In genomic region chr5:1737790-1738405, GRCh38 we compare ENCODE assay signal across 8 cellular contexts.
A peak's percentile ranks its signal among the peaks of the same experiment; 100 is the strongest.
DNase-seq lines count a peak whose midpoint lies in the region; ATAC-seq and TF ChIP-seq lines count a peak whose summit lies in the region.

No MANE protein-coding gene starts in this region.

- H3K36me3 Mint-ChIP-seq in Calu3 (ENCODE audit: insufficient read depth, unreplicated experiment): no peaks in the 10 kb centered on the region

- TF ChIP-seq CTCF in Calu3 (IDR thresholded peaks at IDR 0.05; ENCODE audit: unreplicated experiment): peak; percentile 48

- H3K27ac Mint-ChIP-seq in Calu3 (ENCODE audit: unreplicated experiment): no peak overlapping the region

- CTCF ChIA-PET in Calu3 (lab: Charles Lee): no interaction called here

- H3K27me3 Mint-ChIP-seq in Calu3 (ENCODE audit: unreplicated experiment): peaks cover 65% of the 10 kb centered on the region

- peak; percentile 41 for DNase-seq in Calu3
- peak; percentile 12 for DNase-seq in LHCN-M2 (ENCODE audit: low read depth)
- peak; percentile 28 for DNase-seq in activated T-cell treated with anti-CD3 and anti-CD28 coated beads for 24 hours (ENCODE audit: low read depth)
- DNase-seq in foreskin melanocyte: peak; percentile 3
- peak; percentile 56 for DNase-seq in stimulated activated CD4-positive, alpha-beta T cell treated with anti-CD3 and anti-CD28 coated beads, Interleukin-4, amount 100 ng/mL, for 24 hours
- DNase-seq in nucleus accumbens (lab: John Stamatoyannopoulos, UW): no peak
- no peak for DNase-seq in NCI-H1436 treated with DMSO at 0.1 percent for 48 hours (lab: John Stamatoyannopoulos, UW)

- no peaks in the 10 kb centered on the region for H3K4me1 Mint-ChIP-seq in Calu3 (ENCODE audit: low read depth, unreplicated experiment)

- ATAC-seq in GM19467 (IDR thresholded peaks at IDR 0.05; ENCODE audit: unreplicated experiment): peak; percentile 81

- H3K4me3 Mint-ChIP-seq in Calu3 (ENCODE audit: low read depth, unreplicated experiment): no peak overlapping the region

- no TSS peak for BruUV-seq in Calu3 (replicated peaks; lab: Mats Ljungman, UMichigan)

- intact Hi-C loops in Calu3 (cut with micrococcal nuclease; ENCODE audit: unreplicated experiment): no loop called here

- H3K9me3 Mint-ChIP-seq in Calu3 (ENCODE audit: low read depth, unreplicated experiment): peaks cover 8% of the 10 kb centered on the region

Comparison
In these comparisons a context has a peak if more than half of its experiments do, and no peak if none do; other contexts are left out.
1. DNase-seq: peak in Calu3 (single experiment), LHCN-M2 (single experiment), activated T-cell treated with anti-CD3 and anti-CD28 coated beads for 24 hours (single experiment), foreskin melanocyte (single experiment) and stimulated activated CD4-positive, alpha-beta T cell treated with anti-CD3 and anti-CD28 coated beads, Interleukin-4, amount 100 ng/mL, for 24 hours (single experiment); none in nucleus accumbens (0 of 56) and NCI-H1436 treated with DMSO at 0.1 percent for 48 hours (single experiment).